ENCODE assay signal across 21 cellular contexts in the genomic region with DNA sequence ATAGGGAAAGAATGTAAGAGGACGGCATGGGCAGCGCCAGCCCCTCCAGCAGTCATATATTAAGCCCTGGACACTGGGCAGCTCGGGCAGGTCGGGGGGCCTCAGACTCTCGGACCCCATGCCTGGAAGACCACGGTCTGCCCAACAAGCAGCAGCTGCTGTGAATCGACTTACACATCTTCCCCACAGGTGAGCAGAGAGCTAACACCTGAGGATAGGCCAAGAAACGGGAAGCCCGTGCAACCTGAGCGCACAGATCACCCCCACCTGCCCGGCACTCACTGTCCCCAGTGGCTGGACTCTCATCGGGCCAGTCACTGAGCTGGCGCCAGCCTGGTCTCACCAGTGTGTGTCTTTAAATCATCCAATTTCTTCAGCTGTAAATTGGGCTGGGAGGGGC.
"Had no signal": no experiment of that assay in that cellular context is flagged by ENCODE, and none has a peak within 500 bp of the region (broad histone marks: within the 10 kb centered on the region; RNA-seq: fewer than 3 reads in every experiment).

No MANE protein-coding gene starts in this region.

- H3K9me3 ChIP-seq: heart right ventricle, left ventricle myocardium inferior, pancreas, psoas muscle, suprapubic skin, tibial artery had no signal

- DNase-seq: activated CD4-positive, alpha-beta T cell treated with anti-CD3 and anti-CD28 coated beads for 36 hours; activated CD4-positive, alpha-beta T cell treated with anti-CD3 and anti-CD28 coated beads, Interleukin-2, amount 50 U/mL, for 4 hours; activated gamma-delta T cell; activated naive CD4-positive, alpha-beta T cell treated with anti-CD3 and anti-CD28 coated beads, Interleukin-2, amount 10 ng/mL, durations not matched to agents 7 days and 5 days; activated naive CD8-positive, alpha-beta T cell treated with anti-CD3 and anti-CD28 coated beads, Interleukin-2, amount 10 ng/mL, durations not matched to agents 7 days and 5 days; brain microvascular endothelial cell; foreskin keratinocyte; heart right ventricle; left ventricle myocardium inferior; nucleus accumbens; pancreas; psoas muscle; stimulated activated CD4-positive, alpha-beta T cell treated with anti-CD3 and anti-CD28 coated beads, Interleukin-15, amount 100 ng/mL, for 24 hours; stimulated activated CD4-positive, alpha-beta T cell treated with anti-CD3 and anti-CD28 coated beads, Interleukin-2, amount 100 ng/mL, for 24 hours; stimulated activated naive CD4-positive, alpha-beta T cell; T-helper 2 cell; tibial artery had no signal

- H3K36me3 ChIP-seq: brain microvascular endothelial cell, heart right ventricle, left ventricle myocardium inferior, pancreas, suprapubic skin, tibial artery had no signal

- H3K4me1 ChIP-seq: psoas muscle had no signal

- FAIRE-seq: astrocyte, pancreas had no signal

- H3K4me2 ChIP-seq: smooth muscle cell had no signal

- H3K27me3 ChIP-seq: brain microvascular endothelial cell, pancreas, suprapubic skin had no signal

- H3K27ac ChIP-seq: brain microvascular endothelial cell, foreskin keratinocyte, heart right ventricle, left ventricle myocardium inferior, pancreas, psoas muscle, suprapubic skin, tibial artery had no signal

- H3K4me3 ChIP-seq: heart right ventricle, left ventricle myocardium inferior, lung, pancreas, psoas muscle, smooth muscle cell, suprapubic skin, tibial artery had no signal
